10 cellular contexts compared by ENCODE assay signal in genomic region chr2:203340791-203341487, GRCh38. TPM values are rescaled to one million over a fixed set of nuclear protein-coding genes. Genes with fewer than 3 reads are reported as not detected.
A peak's percentile ranks its signal among the peaks of the same experiment; 100 is the strongest.
DNase-seq lines count a peak whose midpoint lies in the region; ATAC-seq, FAIRE-seq and TF ChIP-seq lines count a peak whose summit lies in the region.
"Had no signal": no experiment of that assay in that cellular context is flagged by ENCODE, and none has a peak within 500 bp of the region (broad histone marks: within the 10 kb centered on the region; RNA-seq: fewer than 3 reads in every experiment).

No MANE protein-coding gene starts in this region.

- no TSS peak for BruUV-seq in MCF 10A (replicated peaks; lab: Mats Ljungman, UMichigan)

- TF ChIP-seq CTCF in MCF 10A (IDR thresholded peaks at IDR 0.05; ENCODE audit: unreplicated experiment) (no peak), type B pancreatic cell (conservative IDR thresholded peaks at IDR 0.05) (no peak), D721Med (IDR thresholded peaks at IDR 0.05; ENCODE audit: insufficient read depth, missing control alignments) (no peak)

- DNase-seq in HTR-8/SVneo (ENCODE audit: insufficient read length, low spot score) (peak; percentile 55), MCF 10A (ENCODE audit: unreplicated experiment) (peak; percentile 84), iPS DF 19.7 (ENCODE audit: low read depth, low spot score) (peak; percentile 75), type B pancreatic cell (ENCODE audit: extremely low spot score, unreplicated experiment) (no peak), NCI-H82 (lab: John Stamatoyannopoulos, UW) (no peak), D721Med (ENCODE audit: insufficient read length, low spot score) (no peak), NCI-H748 (lab: John Stamatoyannopoulos, UW; ENCODE audit: unreplicated experiment) (no peak)
- DNase-seq: activated T-cell treated with anti-CD3 and anti-CD28 coated beads for 4 hours had no signal

- H3K4me3 Mint-ChIP-seq in MCF 10A (ENCODE audit: unreplicated experiment), result peak overlapping the region; percentile 62
- no peak overlapping the region for H3K4me3 Mint-ChIP-seq in type B pancreatic cell

- H3K36me3 Mint-ChIP-seq in MCF 10A (ENCODE audit: insufficient read depth, unreplicated experiment), result peaks cover 3% of the 10 kb centered on the region
- peaks cover 38% of the 10 kb centered on the region for H3K36me3 Mint-ChIP-seq in type B pancreatic cell

- H3K4me1 Mint-ChIP-seq in MCF 10A (ENCODE audit: insufficient read depth, unreplicated experiment), result peaks cover 25% of the 10 kb centered on the region
- peaks cover 16% of the 10 kb centered on the region for H3K4me1 Mint-ChIP-seq in type B pancreatic cell (ENCODE audit: unreplicated experiment)

- POLR2A ChIA-PET in MCF 10A (lab: Yijun Ruan, JAX), result interaction anchor here (0.6 to 1.8 kb wide), 2 partner anchors 12 to 16 kb away, joined by 3 to 17 read pairs; partner anchors contain the start of gene ABI2

- peak; percentile 68 for FAIRE-seq in HTR-8/SVneo (lab: Jason Lieb, UNC)
- no peak for FAIRE-seq in D721Med (lab: Jason Lieb, UNC)
- FAIRE-seq: GM12891 had no signal

- H3K9me3 Mint-ChIP-seq in MCF 10A (ENCODE audit: unreplicated experiment), result no peaks in the 10 kb centered on the region
- H3K9me3 Mint-ChIP-seq in type B pancreatic cell, result peaks cover 4% of the 10 kb centered on the region

- peak overlapping the region; percentile 90 for H3K27ac Mint-ChIP-seq in MCF 10A (ENCODE audit: low read depth, unreplicated experiment)
- peak overlapping the region; percentile 78 for H3K27ac Mint-ChIP-seq in type B pancreatic cell

- ATAC-seq in GM18511 (IDR thresholded peaks at IDR 0.05; ENCODE audit: unreplicated experiment), result no peak

- intact Hi-C loops in MCF 10A (cut with micrococcal nuclease), result no loop called here

- H3K27me3 Mint-ChIP-seq in MCF 10A (ENCODE audit: insufficient read depth, unreplicated experiment), result no peaks in the 10 kb centered on the region
- H3K27me3 Mint-ChIP-seq in type B pancreatic cell, result no peaks in the 10 kb centered on the region

- CTCF ChIA-PET in MCF 10A (lab: Yijun Ruan, JAX), result interaction anchor here (0.5 to 1.4 kb wide), 4 partner anchors 9 to 44 kb away, joined by 3 read pairs; no protein-coding TSS in a partner anchor

RNA-seq across cellular contexts. Expression of gene ABI2, which starts 12.7 kb away (rescaled TPM):
- total RNA-seq in MCF 10A (2022) (57.3 and 65.6 TPM in 2 replicates), type B pancreatic cell (ENCODE audit: low replicate concordance) (47.8 and 94.6 TPM in 2 replicates)

Comparison
In these comparisons a context has a peak if more than half of its experiments do, and no peak if none do; other contexts are left out.
1. DNase-seq: peak in HTR-8/SVneo (single experiment), MCF 10A (single experiment) and iPS DF 19.7 (single experiment); none in type B pancreatic cell (single experiment), NCI-H82 (single experiment), D721Med (single experiment) and NCI-H748 (single experiment).